2 cellular contexts compared by ENCODE assay signal in the genomic region with DNA sequence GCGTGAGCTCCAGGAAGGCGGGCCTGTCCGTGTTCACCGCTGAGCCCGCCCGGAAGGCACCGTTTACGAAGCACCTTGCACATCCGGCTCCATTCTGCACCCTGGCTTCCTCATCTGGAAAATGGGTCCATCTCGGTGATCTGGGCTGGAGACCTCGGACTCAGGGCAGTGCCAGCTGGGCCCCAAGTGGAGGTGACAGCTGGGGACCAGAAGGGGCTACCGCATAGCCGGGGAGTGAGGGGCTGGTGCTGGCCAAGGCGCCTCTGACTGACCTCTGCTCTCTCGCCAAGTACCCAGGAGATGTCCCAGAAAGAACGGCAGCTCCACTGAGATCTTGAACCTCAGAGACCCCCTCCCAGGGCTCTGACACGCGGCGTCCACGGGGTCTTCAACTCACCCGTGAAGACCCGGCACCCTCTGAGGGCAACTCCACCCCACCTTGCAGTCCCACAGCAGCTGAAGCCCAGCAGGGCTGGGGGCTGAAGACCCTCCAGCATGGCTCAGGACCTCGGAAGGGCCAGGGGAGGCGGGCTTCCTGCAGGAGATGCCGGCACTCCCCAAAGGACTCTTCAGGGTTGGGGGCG.
TF ChIP-seq lines count a peak whose summit lies in the region.

No MANE protein-coding gene starts in this region.

TF ChIP-seq in A549, 52 proteins besides CTCF, POLR2A, EP300 and RAD21:
- TF ChIP-seq HOXB13 (CRISPR knock-in tag; IDR thresholded peaks at IDR 0.05; ENCODE audit: low read depth) (no peak), ZNF302 (CRISPR knock-in tag; IDR thresholded peaks at IDR 0.05) (no peak), SMC3 (IDR thresholded peaks at IDR 0.05) (no peak), TP53 (CRISPR knock-in tag; IDR thresholded peaks at IDR 0.05) (no peak), JUN (IDR thresholded peaks at IDR 0.05) (no peak), RARB (CRISPR knock-in tag; IDR thresholded peaks at IDR 0.05) (no peak), EHF (CRISPR knock-in tag; IDR thresholded peaks at IDR 0.05) (no peak), KDM5A (IDR thresholded peaks at IDR 0.05) (no peak)
- TF ChIP-seq, protein P1, sequence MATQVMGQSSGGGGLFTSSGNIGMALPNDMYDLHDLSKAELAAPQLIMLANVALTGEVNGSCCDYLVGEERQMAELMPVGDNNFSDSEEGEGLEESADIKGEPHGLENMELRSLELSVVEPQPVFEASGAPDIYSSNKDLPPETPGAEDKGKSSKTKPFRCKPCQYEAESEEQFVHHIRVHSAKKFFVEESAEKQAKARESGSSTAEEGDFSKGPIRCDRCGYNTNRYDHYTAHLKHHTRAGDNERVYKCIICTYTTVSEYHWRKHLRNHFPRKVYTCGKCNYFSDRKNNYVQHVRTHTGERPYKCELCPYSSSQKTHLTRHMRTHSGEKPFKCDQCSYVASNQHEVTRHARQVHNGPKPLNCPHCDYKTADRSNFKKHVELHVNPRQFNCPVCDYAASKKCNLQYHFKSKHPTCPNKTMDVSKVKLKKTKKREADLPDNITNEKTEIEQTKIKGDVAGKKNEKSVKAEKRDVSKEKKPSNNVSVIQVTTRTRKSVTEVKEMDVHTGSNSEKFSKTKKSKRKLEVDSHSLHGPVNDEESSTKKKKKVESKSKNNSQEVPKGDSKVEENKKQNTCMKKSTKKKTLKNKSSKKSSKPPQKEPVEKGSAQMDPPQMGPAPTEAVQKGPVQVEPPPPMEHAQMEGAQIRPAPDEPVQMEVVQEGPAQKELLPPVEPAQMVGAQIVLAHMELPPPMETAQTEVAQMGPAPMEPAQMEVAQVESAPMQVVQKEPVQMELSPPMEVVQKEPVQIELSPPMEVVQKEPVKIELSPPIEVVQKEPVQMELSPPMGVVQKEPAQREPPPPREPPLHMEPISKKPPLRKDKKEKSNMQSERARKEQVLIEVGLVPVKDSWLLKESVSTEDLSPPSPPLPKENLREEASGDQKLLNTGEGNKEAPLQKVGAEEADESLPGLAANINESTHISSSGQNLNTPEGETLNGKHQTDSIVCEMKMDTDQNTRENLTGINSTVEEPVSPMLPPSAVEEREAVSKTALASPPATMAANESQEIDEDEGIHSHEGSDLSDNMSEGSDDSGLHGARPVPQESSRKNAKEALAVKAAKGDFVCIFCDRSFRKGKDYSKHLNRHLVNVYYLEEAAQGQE (IDR thresholded peaks at IDR 0.05): no peak
- TF ChIP-seq, protein P2, sequence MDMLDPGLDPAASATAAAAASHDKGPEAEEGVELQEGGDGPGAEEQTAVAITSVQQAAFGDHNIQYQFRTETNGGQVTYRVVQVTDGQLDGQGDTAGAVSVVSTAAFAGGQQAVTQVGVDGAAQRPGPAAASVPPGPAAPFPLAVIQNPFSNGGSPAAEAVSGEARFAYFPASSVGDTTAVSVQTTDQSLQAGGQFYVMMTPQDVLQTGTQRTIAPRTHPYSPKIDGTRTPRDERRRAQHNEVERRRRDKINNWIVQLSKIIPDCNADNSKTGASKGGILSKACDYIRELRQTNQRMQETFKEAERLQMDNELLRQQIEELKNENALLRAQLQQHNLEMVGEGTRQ (IDR thresholded peaks at IDR 0.05): no peak

TF ChIP-seq in IMR-90, 13 proteins besides CTCF, POLR2A, EP300 and RAD21:
- no peak for TF ChIP-seq FOS (IDR thresholded peaks at IDR 0.05; ENCODE audit: low read depth, low read length)
- no peak for TF ChIP-seq RFX5 (IDR thresholded peaks at IDR 0.05; ENCODE audit: low read depth, low read length)
- TF ChIP-seq RCOR1 (IDR thresholded peaks at IDR 0.05; ENCODE audit: insufficient replicate concordance, low read length): no peak
- TF ChIP-seq MAZ (IDR thresholded peaks at IDR 0.05; ENCODE audit: borderline replicate concordance, low read depth, low read length): no peak
- TF ChIP-seq, protein P2 (IDR thresholded peaks at IDR 0.05; ENCODE audit: low read depth, low read length): no peak
- no peak for TF ChIP-seq MXI1 (IDR thresholded peaks at IDR 0.05; ENCODE audit: borderline replicate concordance, low read depth, low read length)
- no peak for TF ChIP-seq BHLHE40 (IDR thresholded peaks at IDR 0.05; ENCODE audit: low read depth, low read length)
- no peak for TF ChIP-seq CEBPB (IDR thresholded peaks at IDR 0.05; ENCODE audit: low read depth, low read length)
